In genomic region chr6:155075938-155076337, GRCh38 we compare ENCODE assay signal across 34 cellular contexts.
DNase-seq lines count a peak whose midpoint lies in the region; ATAC-seq, FAIRE-seq and TF ChIP-seq lines count a peak whose summit lies in the region.
"Had no signal": no experiment of that assay in that cellular context is flagged by ENCODE, and none has a peak within 500 bp of the region (broad histone marks: within the 10 kb centered on the region; RNA-seq: fewer than 3 reads in every experiment).

No MANE protein-coding gene starts in this region.

- no peak for TF ChIP-seq CTCF in activated B cell treated with CpG ODN at 0.5 μM for 24 hours (IDR thresholded peaks at IDR 0.05)
- no peak for TF ChIP-seq CTCF in suprapubic skin (IDR thresholded peaks at IDR 0.05)
- TF ChIP-seq CTCF in D721Med (IDR thresholded peaks at IDR 0.05; ENCODE audit: insufficient read depth, missing control alignments) = no peak

- H3K36me3 ChIP-seq in suprapubic skin = no peaks in the 10 kb centered on the region
- H3K36me3 ChIP-seq: esophagus squamous epithelium, sigmoid colon, upper lobe of right lung had no signal

- no peaks in the 10 kb centered on the region for H3K27me3 ChIP-seq in suprapubic skin
- H3K27me3 ChIP-seq: esophagus squamous epithelium, foreskin keratinocyte, hepatocyte, sigmoid colon, upper lobe of right lung had no signal

- H3K27ac Mint-ChIP-seq in activated B cell treated with CpG ODN at 0.5 μM for 24 hours = no peak overlapping the region
- no peak overlapping the region for H3K27ac Mint-ChIP-seq in stimulated activated memory B cell treated with anti-CD40 and anti-IgM and Interleukin-4, amounts not matched to agents 10 μg/mL and 1 μg/mL and 100 μg/mL, for 72 hours
- H3K27ac Mint-ChIP-seq: activated CD8-positive, alpha-beta T cell treated with anti-CD3 and anti-CD28 coated beads for 36 hours; activated naive CD4-positive, alpha-beta T cell treated with anti-CD3 and anti-CD28 coated beads for 36 hours; dendritic cell treated with granulocyte-macrophage colony-stimulating factor and Interleukin-4, amounts not matched to agents 40 ng/mL and 50 ng/mL, for 4 days; endodermal cell; natural killer cell treated with Interleukin-12 subunit alpha and Interleukin-12 subunit beta and Interleukin-15 and Interleukin-18, amount 100 ng/mL, for 72 hours; stimulated activated effector memory CD8-positive, alpha-beta T cell treated with anti-CD3 and anti-CD28 coated beads, Interleukin-12 subunit alpha, Interleukin-12 subunit beta, amount 100 ng/mL, for 72 hours had no signal

- TF ChIP-seq EP300 in suprapubic skin (IDR thresholded peaks at IDR 0.05) = no peak

- no peak overlapping the region for H3K4me3 Mint-ChIP-seq in activated B cell treated with CpG ODN at 0.5 μM for 24 hours
- no peak overlapping the region for H3K4me3 Mint-ChIP-seq in stimulated activated memory B cell treated with anti-CD40 and anti-IgM and Interleukin-4, amounts not matched to agents 10 μg/mL and 1 μg/mL and 100 μg/mL, for 72 hours
- H3K4me3 Mint-ChIP-seq: activated CD8-positive, alpha-beta T cell treated with anti-CD3 and anti-CD28 coated beads for 36 hours; activated naive CD4-positive, alpha-beta T cell treated with anti-CD3 and anti-CD28 coated beads for 36 hours; brain; dendritic cell treated with granulocyte-macrophage colony-stimulating factor and Interleukin-4, amounts not matched to agents 40 ng/mL and 50 ng/mL, for 4 days; endodermal cell; natural killer cell treated with Interleukin-12 subunit alpha and Interleukin-12 subunit beta and Interleukin-15 and Interleukin-18, amount 100 ng/mL, for 72 hours; stimulated activated effector memory CD8-positive, alpha-beta T cell treated with anti-CD3 and anti-CD28 coated beads, Interleukin-12 subunit alpha, Interleukin-12 subunit beta, amount 100 ng/mL, for 72 hours had no signal

- peaks cover 13% of the 10 kb centered on the region for H3K27me3 Mint-ChIP-seq in activated B cell treated with CpG ODN at 0.5 μM for 24 hours
- H3K27me3 Mint-ChIP-seq in stimulated activated memory B cell treated with anti-CD40 and anti-IgM and Interleukin-4, amounts not matched to agents 10 μg/mL and 1 μg/mL and 100 μg/mL, for 72 hours = peaks cover 18% of the 10 kb centered on the region

- H3K9me3 ChIP-seq in suprapubic skin = no peaks in the 10 kb centered on the region
- H3K9me3 ChIP-seq: esophagus squamous epithelium, psoas muscle, sigmoid colon, upper lobe of right lung had no signal

- no peak overlapping the region for H3K27ac ChIP-seq in suprapubic skin
- H3K27ac ChIP-seq: esophagus squamous epithelium, foreskin keratinocyte, HL-60, psoas muscle, SK-N-MC, upper lobe of right lung had no signal

- H3K9me3 Mint-ChIP-seq in activated B cell treated with CpG ODN at 0.5 μM for 24 hours = no peaks in the 10 kb centered on the region
- H3K9me3 Mint-ChIP-seq in stimulated activated memory B cell treated with anti-CD40 and anti-IgM and Interleukin-4, amounts not matched to agents 10 μg/mL and 1 μg/mL and 100 μg/mL, for 72 hours = no peaks in the 10 kb centered on the region
- H3K9me3 Mint-ChIP-seq: activated CD8-positive, alpha-beta T cell treated with anti-CD3 and anti-CD28 coated beads for 36 hours; activated naive CD4-positive, alpha-beta T cell treated with anti-CD3 and anti-CD28 coated beads for 36 hours; dendritic cell treated with granulocyte-macrophage colony-stimulating factor and Interleukin-4, amounts not matched to agents 40 ng/mL and 50 ng/mL, for 4 days; endodermal cell; natural killer cell treated with Interleukin-12 subunit alpha and Interleukin-12 subunit beta and Interleukin-15 and Interleukin-18, amount 100 ng/mL, for 72 hours; stimulated activated effector memory CD8-positive, alpha-beta T cell treated with anti-CD3 and anti-CD28 coated beads, Interleukin-12 subunit alpha, Interleukin-12 subunit beta, amount 100 ng/mL, for 72 hours had no signal

- no peak for DNase-seq in activated CD4-positive, CD25-positive, alpha-beta regulatory T cell (lab: John Stamatoyannopoulos, UW)
- DNase-seq in activated B cell treated with CpG ODN at 0.5 μM for 24 hours (no peak), suprapubic skin (ENCODE audit: low spot score in 2 of 2) (no peak), D721Med (ENCODE audit: insufficient read length, low spot score) (no peak), T1000 (lab: John Stamatoyannopoulos, UW) (no peak)
- DNase-seq: activated CD8-positive, alpha-beta T cell treated with anti-CD3 and anti-CD28 coated beads for 36 hours; activated naive CD4-positive, alpha-beta T cell treated with anti-CD3 and anti-CD28 coated beads for 36 hours; DMS79 treated with DMSO at 0.1 percent for 48 hours; endodermal cell; esophagus squamous epithelium; foreskin keratinocyte; GDM1; GOT3; KBM-7; NCI-H1105; NCI-H2029 treated with DMSO at 0.1 percent for 48 hours; NCI-H446 treated with DMSO at 0.1 percent for 48 hours; PC-3; psoas muscle; sigmoid colon; stimulated activated CD4-positive, alpha-beta T cell treated with anti-CD3 and anti-CD28 coated beads, Interleukin-4, amount 100 ng/mL, for 24 hours; upper lobe of right lung had no signal

- POLR2A ChIA-PET in activated B cell treated with CpG ODN at 0.5 μM for 24 hours (lab: Charles Lee) = no interaction called here

- WGBS in suprapubic skin = 90% methylated on average over 9 of the region's 9 CpGs

- intact Hi-C loops in activated B cell treated with CpG ODN at 0.5 μM for 24 hours (cut with micrococcal nuclease) = no loop called here

- CTCF ChIA-PET in activated B cell treated with CpG ODN at 0.5 μM for 24 hours (lab: Charles Lee) = no interaction called here

- FAIRE-seq in D721Med (lab: Jason Lieb, UNC) = no peak
- FAIRE-seq: A204.1 had no signal

- H3K4me3 ChIP-seq in suprapubic skin = no peak overlapping the region
- H3K4me3 ChIP-seq: esophagus squamous epithelium, hepatocyte, lung, psoas muscle, sigmoid colon, SK-N-MC, upper lobe of right lung had no signal

- peak; percentile 56 to 62 for ATAC-seq in activated CD4-positive, CD25-positive, alpha-beta regulatory T cell treated with anti-CD3 and anti-CD28 coated beads, Interleukin-2, amount 50 U/mL, for 24 hours
- ATAC-seq in HG02885 (IDR thresholded peaks at IDR 0.05; ENCODE audit: poor library complexity, unreplicated experiment) (peak; percentile 69), activated B cell treated with CpG ODN at 0.5 μM for 24 hours (ENCODE audit: low read depth) (peak; percentile 28)
- ATAC-seq in stimulated activated memory B cell treated with anti-CD40 and anti-IgM and Interleukin-4, amounts not matched to agents 10 μg/mL and 1 μg/mL and 100 μg/mL, for 72 hours = peak; percentile 67
- ATAC-seq: activated CD8-positive, alpha-beta T cell treated with anti-CD3 and anti-CD28 coated beads for 36 hours; foreskin keratinocyte; natural killer cell treated with Interleukin-12 subunit alpha and Interleukin-12 subunit beta and Interleukin-15 and Interleukin-18, amount 100 ng/mL, for 72 hours; PC-3; psoas muscle; stimulated activated effector memory CD8-positive, alpha-beta T cell treated with anti-CD3 and anti-CD28 coated beads, Interleukin-12 subunit alpha, Interleukin-12 subunit beta, amount 100 ng/mL, for 72 hours; upper lobe of right lung had no signal

- no peak for TF ChIP-seq POLR2A in suprapubic skin (IDR thresholded peaks at IDR 0.05)

- no peaks in the 10 kb centered on the region for H3K36me3 Mint-ChIP-seq in activated B cell treated with CpG ODN at 0.5 μM for 24 hours (ENCODE audit: low read depth)
- H3K36me3 Mint-ChIP-seq in stimulated activated memory B cell treated with anti-CD40 and anti-IgM and Interleukin-4, amounts not matched to agents 10 μg/mL and 1 μg/mL and 100 μg/mL, for 72 hours = no peaks in the 10 kb centered on the region
- H3K36me3 Mint-ChIP-seq: natural killer cell treated with Interleukin-12 subunit alpha and Interleukin-12 subunit beta and Interleukin-15 and Interleukin-18, amount 100 ng/mL, for 72 hours; stimulated activated effector memory CD8-positive, alpha-beta T cell treated with anti-CD3 and anti-CD28 coated beads, Interleukin-12 subunit alpha, Interleukin-12 subunit beta, amount 100 ng/mL, for 72 hours had no signal

- H3K4me1 ChIP-seq in suprapubic skin = no peaks in the 10 kb centered on the region
- H3K4me1 ChIP-seq: esophagus squamous epithelium, foreskin keratinocyte, psoas muscle, upper lobe of right lung had no signal

- peaks cover 9% of the 10 kb centered on the region for H3K4me1 Mint-ChIP-seq in activated B cell treated with CpG ODN at 0.5 μM for 24 hours
- peaks cover 21% of the 10 kb centered on the region for H3K4me1 Mint-ChIP-seq in stimulated activated memory B cell treated with anti-CD40 and anti-IgM and Interleukin-4, amounts not matched to agents 10 μg/mL and 1 μg/mL and 100 μg/mL, for 72 hours
